ENCODE assay signal across 8 cellular contexts in the genomic region with DNA sequence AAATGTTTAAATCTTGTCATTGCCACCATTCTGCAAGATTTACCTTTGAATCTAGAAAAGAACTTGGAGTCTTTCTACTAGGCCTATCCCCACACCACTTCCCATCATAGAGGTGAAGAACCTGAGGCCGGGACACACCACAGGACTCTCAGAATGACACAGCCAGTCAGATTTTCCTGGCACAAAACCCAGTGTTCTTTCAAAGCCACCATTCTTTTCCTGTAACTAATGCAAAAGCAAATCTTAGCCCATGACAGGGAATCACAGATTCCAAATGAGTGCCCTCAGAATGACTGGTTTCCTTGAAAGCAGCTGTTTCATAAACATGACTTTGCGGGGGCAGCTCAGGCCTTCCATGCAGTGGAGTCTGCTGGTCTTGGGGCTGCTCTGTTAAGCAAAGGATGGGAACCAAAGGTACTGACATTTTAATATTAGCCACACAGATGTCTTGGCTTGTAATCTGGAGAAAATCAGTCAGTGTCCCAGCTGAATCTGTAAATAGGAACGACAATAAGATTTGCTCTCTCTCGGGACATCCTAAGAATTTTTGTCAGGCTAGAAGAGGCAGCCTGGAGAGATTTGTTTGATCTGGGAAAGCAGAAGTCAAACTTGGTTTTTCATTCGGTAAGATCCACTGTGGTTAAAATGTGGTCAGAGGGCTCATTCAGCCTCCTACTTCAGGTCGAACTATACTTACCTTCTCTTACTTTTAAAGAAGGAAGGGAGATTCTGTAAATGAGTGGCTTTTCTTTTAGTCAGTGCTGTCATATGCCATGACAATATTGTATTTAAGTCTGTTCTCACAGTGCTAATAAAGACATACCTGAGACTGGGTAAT.
DNase-seq lines count a peak whose midpoint lies in the region; ATAC-seq and TF ChIP-seq lines count a peak whose summit lies in the region.

No MANE protein-coding gene starts in this region.

- no peak for TF ChIP-seq CTCF in chondrocyte (IDR thresholded peaks at IDR 0.05)

- H3K36me3 Mint-ChIP-seq in chondrocyte (ENCODE audit: low read depth): peaks cover 7% of the 10 kb centered on the region

- DNase-seq in Ammon's horn (ENCODE audit: low spot score) (peak; percentile 37), chondrocyte (ENCODE audit: low spot score) (no peak), NCI-H2029 treated with DMSO at 0.1 percent for 48 hours (lab: John Stamatoyannopoulos, UW) (no peak), NCI-H526 treated with DMSO at 0.1 percent for 48 hours (lab: John Stamatoyannopoulos, UW) (no peak)
- DNase-seq in central memory CD4-positive, alpha-beta T cell: no peak
- DNase-seq in activated CD4-positive, CD25-positive, alpha-beta regulatory T cell (lab: John Stamatoyannopoulos, UW): no peak

- H3K27ac Mint-ChIP-seq in chondrocyte (ENCODE audit: unreplicated experiment): peak overlapping the region; percentile 88

- peak; percentile 48 for ATAC-seq in GM19438 (IDR thresholded peaks at IDR 0.05; ENCODE audit: low read depth, unreplicated experiment)
- peak; percentile 59 for ATAC-seq in HG03520 (IDR thresholded peaks at IDR 0.05; ENCODE audit: unreplicated experiment)

- no peak overlapping the region for H3K4me3 Mint-ChIP-seq in chondrocyte (ENCODE audit: unreplicated experiment)

- peaks cover 31% of the 10 kb centered on the region for H3K4me1 Mint-ChIP-seq in chondrocyte (ENCODE audit: low read depth)

- no peaks in the 10 kb centered on the region for H3K9me3 Mint-ChIP-seq in chondrocyte (ENCODE audit: low read depth)

- no peaks in the 10 kb centered on the region for H3K27me3 Mint-ChIP-seq in chondrocyte (ENCODE audit: low read depth)
